In the genomic region with DNA sequence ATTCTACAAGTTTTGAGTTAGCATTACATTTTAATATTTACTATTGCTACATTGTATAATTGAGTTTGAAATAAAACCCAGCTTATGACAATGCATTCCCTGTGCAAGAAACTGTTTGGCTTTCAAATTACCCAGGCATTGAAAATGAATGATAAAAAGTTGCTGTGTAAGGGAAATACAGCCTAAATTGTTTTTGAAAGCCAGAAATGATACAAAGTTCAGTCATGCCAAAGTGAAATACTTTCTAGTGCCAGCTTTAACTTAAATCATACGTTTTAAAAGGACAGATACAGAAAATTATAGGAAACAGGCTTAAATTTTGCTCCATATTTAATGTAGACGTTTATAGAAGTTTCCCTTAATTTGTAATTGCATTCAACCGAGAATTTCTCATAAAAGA, we compare ENCODE assay signal across 9 cellular contexts. TPM values are rescaled to one million over a fixed set of nuclear protein-coding genes. Genes with fewer than 3 reads are reported as not detected.
A peak's percentile ranks its signal among the peaks of the same experiment; 100 is the strongest.
DNase-seq lines count a peak whose midpoint lies in the region; ATAC-seq and TF ChIP-seq lines count a peak whose summit lies in the region.
"Had no signal": no experiment of that assay in that cellular context is flagged by ENCODE, and none has a peak within 500 bp of the region (broad histone marks: within the 10 kb centered on the region; RNA-seq: fewer than 3 reads in every experiment).

No MANE protein-coding gene starts in this region.

- peak overlapping the region; percentile 98 for H3K4me2 ChIP-seq in Loucy (ENCODE audit: low read depth, low read length, poor library complexity, severe bottlenecking)

- TF ChIP-seq CTCF in Loucy (conservative IDR thresholded peaks at IDR 0.05; ENCODE audit: low read length) (no peak), sigmoid colon (IDR thresholded peaks at IDR 0.05) (no peak)

- no peaks in the 10 kb centered on the region for H3K9me2 ChIP-seq in Loucy (replicated peaks; ENCODE audit: low read depth, low read length)

- peaks cover 37 to 74% (median 52%) of the 10 kb centered on the region in 4 donors for H3K4me1 Mint-ChIP-seq in CD4-positive, CD25-positive, alpha-beta regulatory T cell
- H3K4me1 Mint-ChIP-seq in central memory CD8-positive, alpha-beta T cell: peaks cover 49% of the 10 kb centered on the region
- peaks cover 31 to 75% (median 50%) of the 10 kb centered on the region in 7 donors for H3K4me1 Mint-ChIP-seq in naive thymus-derived CD4-positive, alpha-beta T cell

- no peaks in the 10 kb centered on the region for H3K27me3 ChIP-seq in CD4-positive, CD25-positive, alpha-beta regulatory T cell (ENCODE audit: control insufficient read depth, insufficient read depth, low read length)
- H3K27me3 ChIP-seq in Loucy (ENCODE audit: insufficient read depth, low read length, poor library complexity, severe bottlenecking): no peaks in the 10 kb centered on the region
- no peaks in the 10 kb centered on the region for H3K27me3 ChIP-seq in naive thymus-derived CD4-positive, alpha-beta T cell (ENCODE audit: control insufficient read depth in 2 of 2, insufficient read depth in 2 of 2, low read length in 2 of 2)
- H3K27me3 ChIP-seq in sigmoid colon: no peaks in the 10 kb centered on the region

- no peak for DNase-seq in CD4-positive, CD25-positive, alpha-beta regulatory T cell
- DNase-seq in central memory CD8-positive, alpha-beta T cell (ENCODE audit: low spot score in 2 of 2): no peak
- DNase-seq in naive thymus-derived CD4-positive, alpha-beta T cell: no peak
- DNase-seq in sigmoid colon: no peak
- no peak for DNase-seq in ecto neural progenitor cell (ENCODE audit: low spot score)
- DNase-seq: cerebellar nuclear complex had no signal

- H3K9me3 ChIP-seq in CD4-positive, CD25-positive, alpha-beta regulatory T cell (ENCODE audit: control insufficient read depth in 2 of 2, low read length in 2 of 2): no peaks in the 10 kb centered on the region
- H3K9me3 ChIP-seq in Loucy (ENCODE audit: insufficient read depth, low read depth, low read length) (no peaks in the 10 kb centered on the region), sigmoid colon (no peaks in the 10 kb centered on the region)
- no peaks in the 10 kb centered on the region for H3K9me3 ChIP-seq in naive thymus-derived CD4-positive, alpha-beta T cell (ENCODE audit: control insufficient read depth in 2 of 3, low read length in 3 of 3)

- no peak overlapping the region for H2AFZ ChIP-seq in Loucy (ENCODE audit: low read length)

- H3K36me3 ChIP-seq in CD4-positive, CD25-positive, alpha-beta regulatory T cell (ENCODE audit: control insufficient read depth, insufficient read depth, low read length): peaks cover 11% of the 10 kb centered on the region
- H3K36me3 ChIP-seq in Loucy (ENCODE audit: insufficient read depth, low read length) (peaks cover 3% of the 10 kb centered on the region; the same call in 1 of the 2 replicates), sigmoid colon (peaks cover 0 to 21% (median 0%) of the 10 kb centered on the region in 4 donors)
- peaks cover 2 to 12% (median 6%) of the 10 kb centered on the region in 3 experiments for H3K36me3 ChIP-seq in naive thymus-derived CD4-positive, alpha-beta T cell (ENCODE audit: control insufficient read depth in 2 of 3, insufficient read depth in 3 of 3, low read length in 3 of 3)

- TF ChIP-seq POLR2A in sigmoid colon (IDR thresholded peaks at IDR 0.05): no peak
- TF ChIP-seq POLR2A in GM18505 (IDR thresholded peaks at IDR 0.05; ENCODE audit: borderline replicate concordance, extremely low read depth, insufficient read depth, insufficient read length): no peak

- H4K20me1 ChIP-seq in Loucy (ENCODE audit: insufficient read depth, low read length, poor library complexity, severe bottlenecking): peaks cover 65% of the 10 kb centered on the region

- peak overlapping the region; percentile 83 for H3K4me3 ChIP-seq in CD4-positive, CD25-positive, alpha-beta regulatory T cell (ENCODE audit: low read depth, low read length)
- H3K4me3 ChIP-seq in Loucy (ENCODE audit: low read length, poor library complexity, severe bottlenecking): peak overlapping the region; percentile 91
- H3K4me3 ChIP-seq in naive thymus-derived CD4-positive, alpha-beta T cell (ENCODE audit: low read length): peak overlapping the region; percentile 30
- H3K4me3 ChIP-seq in sigmoid colon: no peak overlapping the region

- no peak for TF ChIP-seq EP300 in sigmoid colon (IDR thresholded peaks at IDR 0.05)

- H3K9ac ChIP-seq in Loucy (ENCODE audit: low read depth, low read length, poor library complexity, severe bottlenecking): peak overlapping the region; percentile 96

- CTCF ChIA-PET in naive thymus-derived CD4-positive, alpha-beta T cell (lab: Charles Lee): interaction anchor here (1.5 to 4.6 kb wide), 2 partner anchors 9 to 12 kb away, joined by 10 to 37 read pairs; a partner anchor contains a TSS

- H3K9me3 Mint-ChIP-seq in CD4-positive, CD25-positive, alpha-beta regulatory T cell: no peaks in the 10 kb centered on the region
- H3K9me3 Mint-ChIP-seq in central memory CD8-positive, alpha-beta T cell: no peaks in the 10 kb centered on the region
- no peaks in the 10 kb centered on the region for H3K9me3 Mint-ChIP-seq in naive thymus-derived CD4-positive, alpha-beta T cell

- peaks cover 10% of the 10 kb centered on the region for H3K36me3 Mint-ChIP-seq in CD4-positive, CD25-positive, alpha-beta regulatory T cell
- peaks cover 48% of the 10 kb centered on the region for H3K36me3 Mint-ChIP-seq in central memory CD8-positive, alpha-beta T cell (ENCODE audit: insufficient read depth)
- H3K36me3 Mint-ChIP-seq in naive thymus-derived CD4-positive, alpha-beta T cell: peaks cover 1 to 35% (median 12%) of the 10 kb centered on the region in 5 donors

- no peak for ATAC-seq in CD4-positive, CD25-positive, alpha-beta regulatory T cell (ENCODE audit: low read depth in 2 of 2)
- no peak for ATAC-seq in central memory CD8-positive, alpha-beta T cell (replicated peaks; ENCODE audit: extremely low read depth, poor library complexity, severe bottlenecking)
- no peak for ATAC-seq in naive thymus-derived CD4-positive, alpha-beta T cell
- ATAC-seq in GM18498 (IDR thresholded peaks at IDR 0.05; ENCODE audit: unreplicated experiment) (no peak), GM18505 (IDR thresholded peaks at IDR 0.05; ENCODE audit: unreplicated experiment) (no peak)

- peak overlapping the region; percentile 99 for H3K27ac ChIP-seq in CD4-positive, CD25-positive, alpha-beta regulatory T cell (ENCODE audit: insufficient read depth, low read length, poor library complexity, severe bottlenecking)
- peak overlapping the region; percentile 97 for H3K27ac ChIP-seq in naive thymus-derived CD4-positive, alpha-beta T cell (ENCODE audit: low read depth, low read length)
- H3K27ac ChIP-seq in sigmoid colon: no peak overlapping the region

- intact Hi-C loops in naive thymus-derived CD4-positive, alpha-beta T cell (cut with micrococcal nuclease): loop anchor here (5.0 kb wide), 6 partner anchors 379 to 1214 kb away; a partner anchor contains a TSS
- intact Hi-C loops in sigmoid colon (cut with DNase I): loop anchor here (5.0 kb wide), 1 partner anchor 36 kb away; a partner anchor contains a TSS

- peak overlapping the region; percentile 99 to 100 (median 99) for H3K4me3 Mint-ChIP-seq in CD4-positive, CD25-positive, alpha-beta regulatory T cell
- peak overlapping the region; percentile 97 for H3K4me3 Mint-ChIP-seq in central memory CD8-positive, alpha-beta T cell
- peak overlapping the region; percentile 37 to 99 (median 60) for H3K4me3 Mint-ChIP-seq in naive thymus-derived CD4-positive, alpha-beta T cell

- H3K79me2 ChIP-seq in Loucy (ENCODE audit: insufficient read depth, low read length): peaks cover 80% of the 10 kb centered on the region

- POLR2A ChIA-PET in naive thymus-derived CD4-positive, alpha-beta T cell (lab: Charles Lee): interaction anchor here (0.6 to 7.1 kb wide), 5 partner anchors 12 to 224 kb away, joined by 3 to 226 read pairs (median 79); a partner anchor contains a TSS

- H3K27ac Mint-ChIP-seq in CD4-positive, CD25-positive, alpha-beta regulatory T cell: peak overlapping the region in 2 of 3 donors; percentile 81 to 90
- peak overlapping the region; percentile 80 for H3K27ac Mint-ChIP-seq in central memory CD8-positive, alpha-beta T cell (ENCODE audit: low read depth)
- peak overlapping the region in 6 of 9 donors; percentile 45 to 86 (median 64) for H3K27ac Mint-ChIP-seq in naive thymus-derived CD4-positive, alpha-beta T cell

- WGBS in sigmoid colon, 2 donors: 16 to 52% methylated on average over 3 of the region's 3 CpGs

- H3K27me3 Mint-ChIP-seq in CD4-positive, CD25-positive, alpha-beta regulatory T cell: peaks cover 4% of the 10 kb centered on the region
- no peaks in the 10 kb centered on the region for H3K27me3 Mint-ChIP-seq in central memory CD8-positive, alpha-beta T cell
- no peaks in the 10 kb centered on the region for H3K27me3 Mint-ChIP-seq in naive thymus-derived CD4-positive, alpha-beta T cell

- peaks cover 55% of the 10 kb centered on the region for H3K4me1 ChIP-seq in CD4-positive, CD25-positive, alpha-beta regulatory T cell (ENCODE audit: control insufficient read depth, insufficient read depth, low read length, poor library complexity, severe bottlenecking)
- H3K4me1 ChIP-seq in Loucy (ENCODE audit: insufficient read depth, low read length, poor library complexity, severe bottlenecking): peaks cover 36% of the 10 kb centered on the region
- peaks cover 30 to 37% of the 10 kb centered on the region in 2 donors for H3K4me1 ChIP-seq in naive thymus-derived CD4-positive, alpha-beta T cell (ENCODE audit: control insufficient read depth in 2 of 2, insufficient read depth in 2 of 2, low read length in 2 of 2)
- peaks cover 0 to 44% (median 35%) of the 10 kb centered on the region in 4 donors for H3K4me1 ChIP-seq in sigmoid colon

- peaks cover 13% of the 10 kb centered on the region; the same call in 1 of the 2 replicates for H3F3A ChIP-seq in Loucy (ENCODE audit: low read depth)

RNA-seq across cellular contexts. Expression of a gene that starts 2.8 kb away (rescaled TPM):
- 32.0 TPM for total RNA-seq in CD4-positive, CD25-positive, alpha-beta regulatory T cell
- 10 to 100 TPM; 34.6 to 43.7 (median 36.4) TPM for polyA plus RNA-seq in CD4-positive, CD25-positive, alpha-beta regulatory T cell
- 10 to 100 TPM; 16.8 to 69.3 (median 35.1) TPM for total RNA-seq in naive thymus-derived CD4-positive, alpha-beta T cell
- polyA plus RNA-seq in naive thymus-derived CD4-positive, alpha-beta T cell: 10 to 100 TPM; 16.5 to 24.5 TPM
- total RNA-seq in sigmoid colon: 10 to 100 TPM; 17.7 to 18.8 (median 17.9) TPM
- 10 to 100 TPM; 15.6 to 26.9 (median 20.3) TPM for polyA plus RNA-seq in sigmoid colon

RNA-seq across cellular contexts. Expression of a gene that starts 3.0 kb away (rescaled TPM):
- total RNA-seq in CD4-positive, CD25-positive, alpha-beta regulatory T cell: 240 TPM
- polyA plus RNA-seq in CD4-positive, CD25-positive, alpha-beta regulatory T cell: 100 to 1,000 TPM; 632 to 774 (median 735) TPM
- total RNA-seq in naive thymus-derived CD4-positive, alpha-beta T cell: 100 to 1,000 TPM; 177 to 429 (median 281) TPM
- 100 to 1,000 TPM; 468 to 686 TPM for polyA plus RNA-seq in naive thymus-derived CD4-positive, alpha-beta T cell
- total RNA-seq in sigmoid colon: 100 to 1,000 TPM; 183 to 446 (median 295) TPM
- 100 to 1,000 TPM; 527 to 799 (median 731) TPM for polyA plus RNA-seq in sigmoid colon

RNA-seq across cellular contexts. Expression of a gene that starts 11.7 kb away (rescaled TPM):
- 9.5 TPM for total RNA-seq in CD4-positive, CD25-positive, alpha-beta regulatory T cell
- 10 to 100 TPM; 17.6 to 24.6 (median 19.5) TPM for polyA plus RNA-seq in CD4-positive, CD25-positive, alpha-beta regulatory T cell
- 10 to 100 TPM in 2 of 5 experiments, 1 to 10 TPM in 3; 7.1 to 15.8 (median 9.0) TPM for total RNA-seq in naive thymus-derived CD4-positive, alpha-beta T cell
- polyA plus RNA-seq in naive thymus-derived CD4-positive, alpha-beta T cell: 10 to 100 TPM; 10.1 to 15.7 TPM
- total RNA-seq in sigmoid colon: 10 to 100 TPM in 2 of 4 donors, 1 to 10 TPM in 2; 3.3 to 12.7 (median 10.6) TPM
- 10 to 100 TPM in 1 of 3 donors, 1 to 10 TPM in 2; 6.3 to 10.9 (median 9.6) TPM for polyA plus RNA-seq in sigmoid colon

RNA-seq across cellular contexts. Expression of a gene that starts 24.6 kb away (rescaled TPM):
- total RNA-seq in CD4-positive, CD25-positive, alpha-beta regulatory T cell: 11.2 TPM
- 10 to 100 TPM; 13.9 to 26.7 (median 20.3) TPM for polyA plus RNA-seq in CD4-positive, CD25-positive, alpha-beta regulatory T cell
- total RNA-seq in naive thymus-derived CD4-positive, alpha-beta T cell: 10 to 100 TPM in 3 of 5 experiments, 1 to 10 TPM in 2; 7.5 to 39.7 (median 13.3) TPM
- 10 to 100 TPM; 12.0 to 14.2 TPM for polyA plus RNA-seq in naive thymus-derived CD4-positive, alpha-beta T cell
- total RNA-seq in sigmoid colon: 1 to 10 TPM; 6.8 to 9.7 (median 8.2) TPM
- polyA plus RNA-seq in sigmoid colon: 10 to 100 TPM; 19.2 to 21.3 (median 20.1) TPM

RNA-seq across cellular contexts. Expression of a gene that starts 37.2 kb away (rescaled TPM):
- 2,952 TPM for total RNA-seq in CD4-positive, CD25-positive, alpha-beta regulatory T cell
- over 10,000 TPM in 2 of 4 donors, 1,000 to 10,000 TPM in 2; 7,004 to 11,285 (median 9,263) TPM for polyA plus RNA-seq in CD4-positive, CD25-positive, alpha-beta regulatory T cell
- total RNA-seq in naive thymus-derived CD4-positive, alpha-beta T cell: 1,000 to 10,000 TPM; 2,254 to 4,907 (median 2,729) TPM
- polyA plus RNA-seq in naive thymus-derived CD4-positive, alpha-beta T cell: over 10,000 TPM; 10,630 to 13,249 TPM
- over 10,000 TPM in 2 of 4 donors, 1,000 to 10,000 TPM in 2; 3,416 to 22,215 (median 11,134) TPM for total RNA-seq in sigmoid colon
- polyA plus RNA-seq in sigmoid colon: 1,000 to 10,000 TPM; 2,343 to 9,810 (median 5,800) TPM

Comparison
In these comparisons a context has a peak if more than half of its experiments do, and no peak if none do; other contexts are left out.
1. H3K27ac ChIP-seq: peak in CD4-positive, CD25-positive, alpha-beta regulatory T cell (single experiment) and naive thymus-derived CD4-positive, alpha-beta T cell (single experiment); none in sigmoid colon (0 of 4).
2. H3K4me3 ChIP-seq: peak in CD4-positive, CD25-positive, alpha-beta regulatory T cell (single experiment), Loucy (single experiment) and naive thymus-derived CD4-positive, alpha-beta T cell (single experiment); none in sigmoid colon (0 of 4).
3. Peak in every context shown above with its lines, with median percentiles within 50 percentile points of each other: H3K27ac Mint-ChIP-seq and H3K4me3 Mint-ChIP-seq.